8 cellular contexts compared by ENCODE assay signal in genomic region chrX:155881158-155881993, GRCh38. TPM values are rescaled to one million over a fixed set of nuclear protein-coding genes. Genes with fewer than 3 reads are reported as not detected.
DNase-seq lines count a peak whose midpoint lies in the region; ATAC-seq, FAIRE-seq and TF ChIP-seq lines count a peak whose summit lies in the region.

VAMP7 (plus strand) TSS chrX:155881345; CDS start chrX:155889467, 8,122 bp downstream.

- H3K79me1 ChIP-seq in H1 (ENCODE audit: low read depth, low read length): 0 out of 2 replicates have a peak, but pooled peaks cover 2% of the 10 kb centered on the region

- peak within 1 kb of the TSS; percentile 91 for H2AFZ ChIP-seq in H1 (ENCODE audit: low read length)

- no peak for TF ChIP-seq EP300 in H1 (IDR thresholded peaks at IDR 0.05; ENCODE audit: borderline replicate concordance in 1 of 2, low read depth in 2 of 2, low read length in 2 of 2)

- H3K36me3 ChIP-seq in Caco-2 (ENCODE audit: control insufficient read depth, insufficient read depth, low read length): no peaks in the 10 kb centered on the region
- H3K36me3 ChIP-seq in H1 (ENCODE audit: control insufficient read depth in 2 of 4, insufficient read depth in 4 of 4, low read length in 3 of 4): no peaks in the 10 kb centered on the region; a peak in 1 of 8 replicates
- H3K36me3 ChIP-seq in mesodermal cell (ENCODE audit: control insufficient read depth, insufficient read depth, low read length): peaks cover 4% of the 10 kb centered on the region

- 30% methylated on average over 45 of the region's 48 CpGs; no CpG with 5 or more reads in 1 of the 2 experiments for WGBS in H1 (ENCODE audit: extremely low coverage in 1 of 2, insufficient coverage in 1 of 2, insufficient read length in 1 of 2, insufficient replicate concordance in 2 of 2, low coverage in 1 of 2, low lambda C conversion rate in 2 of 2, missing lambda C conversion rate in 1 of 2), 2 experiments
- WGBS in mesodermal cell (ENCODE audit: insufficient coverage in 2 of 2), 2 experiments: 49% methylated on average over 45 to 47 of the region's 48 CpGs

- no peak within 1 kb of the TSS for H3K23ac ChIP-seq in H1 (ENCODE audit: insufficient read length)

- TSS peak; percentile 52 for BruUV-seq in Caco-2 (replicated peaks; lab: Mats Ljungman, UMichigan)

- CTCF ChIA-PET in Caco-2 (lab: Charles Lee): no interaction called here
- CTCF ChIA-PET in H1 (lab: Charles Lee; ENCODE audit: partially characterized antibody): no interaction called here

- peak within 1 kb of the TSS; percentile 54 to 67 (median 65) for H3K9ac ChIP-seq in H1 (replicated peaks in 1 of 4; ENCODE audit: extremely low read depth in 1 of 4, low read depth in 3 of 4, low read length in 3 of 4)

- peak within 1 kb of the TSS; percentile 83 for H3K4me3 Mint-ChIP-seq in Caco-2 (ENCODE audit: unreplicated experiment)

- peaks cover 0 to 13% of the 10 kb centered on the region in 2 experiments; a peak in 2 of 4 replicates for H3K79me2 ChIP-seq in H1 (ENCODE audit: control insufficient read depth in 1 of 2, insufficient read depth in 2 of 2, low read length in 2 of 2)

- H3K23me2 ChIP-seq in H1 (ENCODE audit: low read depth, low read length): peaks cover 3% of the 10 kb centered on the region; the same call in 1 of the 2 replicates

- no peak within 1 kb of the TSS for H2AK5ac ChIP-seq in H1 (ENCODE audit: low read depth, low read length)

- intact Hi-C loops in Caco-2 (cut with micrococcal nuclease; ENCODE audit: unreplicated experiment): no loop called here

- H3K4me1 Mint-ChIP-seq in Caco-2 (ENCODE audit: low read depth, unreplicated experiment): peaks cover 23% of the 10 kb centered on the region

- H2BK12ac ChIP-seq in H1 (ENCODE audit: low read depth, low read length): no peak within 1 kb of the TSS

- H4K8ac ChIP-seq in H1 (ENCODE audit: extremely low read depth, insufficient read depth, low read length): peak within 1 kb of the TSS; percentile 58; the same call in 1 of the 2 replicates

- peak within 1 kb of the TSS; percentile 73 for H3K27ac Mint-ChIP-seq in Caco-2 (ENCODE audit: unreplicated experiment)

- no peak within 1 kb of the TSS for H3K18ac ChIP-seq in H1 (ENCODE audit: extremely low read depth, low read length)

- no peak within 1 kb of the TSS for H4K5ac ChIP-seq in H1 (ENCODE audit: insufficient read length, low read depth, low read length)

- H3K27ac ChIP-seq in H1 (ENCODE audit: low read depth, low read length) (no peak within 1 kb of the TSS), mesodermal cell (ENCODE audit: low read depth, low read length, severe bottlenecking) (peak within 1 kb of the TSS; percentile 56)

- H2BK5ac ChIP-seq in H1 (ENCODE audit: low read depth, low read length): no peak within 1 kb of the TSS

- H3K4ac ChIP-seq in H1 (replicated peaks; ENCODE audit: insufficient read length, low read depth, low read length): no peak within 1 kb of the TSS

- H2BK20ac ChIP-seq in H1 (ENCODE audit: low read length): no peak within 1 kb of the TSS

- peak; percentile 84 to 87 for DNase-seq in Caco-2
- peak; percentile 93 for DNase-seq in HT1080 (ENCODE audit: low read depth)
- peak; percentile 70 for DNase-seq in NOMO-1 treated with dmso at 0.1 percent for 144 hours (lab: John Stamatoyannopoulos, UW; ENCODE audit: unreplicated experiment)
- DNase-seq in activated CD8-positive, alpha-beta memory T cell treated with anti-CD3 and anti-CD28 coated beads for 48 hours (ENCODE audit: low read depth in 2 of 3, low spot score in 2 of 3): peak; percentile 12 to 59 (median 42)
- DNase-seq in H1 (ENCODE audit: low read depth in 1 of 2, low spot score in 2 of 2): peak; percentile 51 to 72
- DNase-seq in stimulated activated CD8-positive, alpha-beta memory T cell treated with anti-CD3 and anti-CD28 coated beads, Interleukin-15, amount 100 ng/mL, for 24 hours (ENCODE audit: low read depth): peak; percentile 37

- H2BK15ac ChIP-seq in H1 (ENCODE audit: low read length): no peak within 1 kb of the TSS

- H3K9me3 ChIP-seq in Caco-2: no peaks in the 10 kb centered on the region
- H3K9me3 ChIP-seq in H1 (ENCODE audit: insufficient read depth in 2 of 2, low read depth in 1 of 2, low read length in 1 of 2): peaks cover 4 to 40% of the 10 kb centered on the region in 2 experiments; a peak in 3 of 4 replicates
- H3K9me3 ChIP-seq in mesodermal cell (ENCODE audit: control insufficient read depth, low read length): no peaks in the 10 kb centered on the region

- no peak for TF ChIP-seq RAD21 in H1 (IDR thresholded peaks at IDR 0.05 in 1 of 2, conservative IDR thresholded peaks at IDR 0.05 in 1 of 2; ENCODE audit: low read depth in 2 of 2, low read length in 2 of 2)

- no peaks in the 10 kb centered on the region for H3K27me3 ChIP-seq in Caco-2 (replicated peaks; ENCODE audit: control insufficient read depth, insufficient read depth, low read length)
- no peaks in the 10 kb centered on the region for H3K27me3 ChIP-seq in H1 (replicated peaks in 1 of 4; ENCODE audit: control insufficient read depth in 3 of 4, extremely low read depth in 1 of 4, insufficient read depth in 3 of 4, low read length in 3 of 4)

- H3K4me1 ChIP-seq in Caco-2: no peaks in the 10 kb centered on the region
- H3K4me1 ChIP-seq in H1 (replicated peaks in 1 of 4; ENCODE audit: control insufficient read depth in 3 of 4, insufficient read depth in 4 of 4, low read length in 3 of 4): no peaks in the 10 kb centered on the region
- no peaks in the 10 kb centered on the region for H3K4me1 ChIP-seq in mesodermal cell (ENCODE audit: control insufficient read depth, insufficient read depth, low read length, poor library complexity, severe bottlenecking)

- ATAC-seq in GM21367 (IDR thresholded peaks at IDR 0.05; ENCODE audit: unreplicated experiment): peak; percentile 95

- peaks cover 8% of the 10 kb centered on the region for H3K36me3 Mint-ChIP-seq in Caco-2 (ENCODE audit: insufficient read depth, unreplicated experiment)

- H4K91ac ChIP-seq in H1 (replicated peaks; ENCODE audit: insufficient read length, low read length): no peak within 1 kb of the TSS

- no peaks in the 10 kb centered on the region for H3K9me3 Mint-ChIP-seq in Caco-2 (ENCODE audit: unreplicated experiment)

- no peak within 1 kb of the TSS for H3K56ac ChIP-seq in H1 (replicated peaks; ENCODE audit: insufficient read length, low read depth, low read length)

- H2BK120ac ChIP-seq in H1 (replicated peaks; ENCODE audit: low read depth, low read length): no peak within 1 kb of the TSS

- FAIRE-seq in H1 (lab: Jason Lieb, UNC): peak; percentile 48

- TF ChIP-seq POLR2A in H1 (IDR thresholded peaks at IDR 0.05; ENCODE audit: control extremely low read depth in 1 of 2, low read depth in 2 of 2, low read length in 2 of 2): peak in 1 of 2 experiments; percentile 64; a peak in 2 of 3 replicates

- H4K20me1 ChIP-seq in H1 (replicated peaks in 1 of 2; ENCODE audit: control insufficient read depth in 1 of 2, insufficient read depth in 2 of 2, low read length in 2 of 2): peaks cover 0 to 2% of the 10 kb centered on the region in 2 experiments

- H3K4me2 ChIP-seq in H1 (ENCODE audit: insufficient read depth in 1 of 2, low read depth in 2 of 2, low read length in 2 of 2): peak within 1 kb of the TSS; percentile 67 to 93

- TF ChIP-seq CTCF in Caco-2 (IDR thresholded peaks at IDR 0.05; ENCODE audit: insufficient read depth in 1 of 2, low read depth in 1 of 2, low read length in 1 of 2, severe bottlenecking in 1 of 2, unreplicated experiment in 1 of 2) (no peak), H1 (IDR thresholded peaks at IDR 0.05; ENCODE audit: control extremely low read depth in 1 of 3, insufficient read depth in 1 of 3, low read depth in 1 of 3, low read length in 3 of 3) (no peak)

- POLR2A ChIA-PET in Caco-2 (lab: Charles Lee) (no interaction called here), H1 (lab: Charles Lee; ENCODE audit: partially characterized antibody) (no interaction called here)

- H3K4me3 ChIP-seq in Caco-2 (ENCODE audit: low read depth, low read length) (peak within 1 kb of the TSS; percentile 89), H1 (ENCODE audit: extremely low read depth in 1 of 4, insufficient read depth in 2 of 4, low read depth in 3 of 4, low read length in 4 of 4) (peak within 1 kb of the TSS; percentile 53 to 91 (median 80)), mesodermal cell (ENCODE audit: extremely low read depth, insufficient read depth, low read length, poor library complexity, severe bottlenecking) (peak within 1 kb of the TSS; percentile 62)

- H3K27me3 Mint-ChIP-seq in Caco-2 (ENCODE audit: insufficient read depth, unreplicated experiment): no peaks in the 10 kb centered on the region

- no peak within 1 kb of the TSS for H3K14ac ChIP-seq in H1 (ENCODE audit: insufficient read length)

TF ChIP-seq in H1, 55 proteins besides CTCF, POLR2A, EP300 and RAD21 (continues in another document):
- TF ChIP-seq PHF8 (conservative IDR thresholded peaks at IDR 0.05; ENCODE audit: low read depth, low read length): peak; percentile 83; the same call in 1 of the 2 replicates
- peak; percentile 47; the same call in 1 of the 2 replicates for TF ChIP-seq MAX (IDR thresholded peaks at IDR 0.05)
- TF ChIP-seq CREB1 (IDR thresholded peaks at IDR 0.05): peak; percentile 69
- no peak for TF ChIP-seq RFX5 (IDR thresholded peaks at IDR 0.05; ENCODE audit: borderline replicate concordance, low read depth, low read length)
- 0 out of 2 replicates have a peak, but pooled peaks have one; percentile 40 for TF ChIP-seq RBBP5 (IDR thresholded peaks at IDR 0.05; ENCODE audit: borderline replicate concordance, low read depth, low read length)
- no peak for TF ChIP-seq CBX5 (IDR thresholded peaks at IDR 0.05; ENCODE audit: low read depth, low read length)

RNA-seq across cellular contexts. Expression of gene VAMP7, which starts in this region (rescaled TPM):
- total RNA-seq in Caco-2 (2022): 29.7 and 31.5 TPM in 2 replicates
- total RNA-seq in HT1080 (2014; rRNA removed; shearing (Covaris generic)): 41.7 and 53.9 TPM in 2 replicates
- polyA plus RNA-seq in HT1080 (2015; cell fraction: cytosol; rRNA removed): 85.6 and 101 TPM in 2 replicates
- 34.0 and 38.3 TPM in 2 replicates for polyA plus RNA-seq in HT1080 (2015; cell fraction: nucleus; rRNA removed)
- total RNA-seq in H1 (2021; fragmentation: NEBNext Ultra II Directional; extraction: Animal tissue kit (Norgen Biotek cat#: 25700)): 20.4 and 22.1 TPM in 2 replicates
- polyA plus RNA-seq in H1 (2011; rRNA removed): 8.4 and 14.2 TPM in 2 replicates
- 14.3 TPM for polyA plus RNA-seq in H1 (2011; cell fraction: cytosol; rRNA removed)
- 4.1 TPM for polyA plus RNA-seq in H1 (2011; cell fraction: nucleus; rRNA removed)
- polyA plus RNA-seq in H1 (2012, experiment 1 of 2): 13.9 to 20.5 TPM (median 15.8 TPM) in 4 replicates
- polyA plus RNA-seq in H1 (2012, experiment 2 of 2): 1.8 TPM
- 13.0 TPM for polyA plus RNA-seq in H1 (2013, experiment 1 of 2)
- polyA plus RNA-seq in H1 (2013, experiment 2 of 2): 15.5 TPM
- 10.2 and 18.0 TPM in 2 replicates for polyA minus RNA-seq in H1 (2011; rRNA and poly(A)+ RNA removed)
- 6.7 TPM for polyA minus RNA-seq in H1 (2011; cell fraction: cytosol; rRNA and poly(A)+ RNA removed)
- 9.3 TPM for polyA minus RNA-seq in H1 (2011; cell fraction: nucleus; rRNA and poly(A)+ RNA removed)
- 55.9 TPM for polyA plus RNA-seq in mesodermal cell (2013, experiment 1 of 2)
- 59.5 TPM for polyA plus RNA-seq in mesodermal cell (2013, experiment 2 of 2)

Comparison
In these comparisons a context has a peak if more than half of its experiments do, and no peak if none do; other contexts are left out.
1. DNase-seq: peak in every context shown above with its lines; median percentile 93 in HT1080; 86 in Caco-2; 70 in NOMO-1 treated with dmso at 0.1 percent for 144 hours; 62 in H1; 42 in activated CD8-positive, alpha-beta memory T cell treated with anti-CD3 and anti-CD28 coated beads for 48 hours; 37 in stimulated activated CD8-positive, alpha-beta memory T cell treated with anti-CD3 and anti-CD28 coated beads, Interleukin-15, amount 100 ng/mL, for 24 hours.